In the genomic region with DNA sequence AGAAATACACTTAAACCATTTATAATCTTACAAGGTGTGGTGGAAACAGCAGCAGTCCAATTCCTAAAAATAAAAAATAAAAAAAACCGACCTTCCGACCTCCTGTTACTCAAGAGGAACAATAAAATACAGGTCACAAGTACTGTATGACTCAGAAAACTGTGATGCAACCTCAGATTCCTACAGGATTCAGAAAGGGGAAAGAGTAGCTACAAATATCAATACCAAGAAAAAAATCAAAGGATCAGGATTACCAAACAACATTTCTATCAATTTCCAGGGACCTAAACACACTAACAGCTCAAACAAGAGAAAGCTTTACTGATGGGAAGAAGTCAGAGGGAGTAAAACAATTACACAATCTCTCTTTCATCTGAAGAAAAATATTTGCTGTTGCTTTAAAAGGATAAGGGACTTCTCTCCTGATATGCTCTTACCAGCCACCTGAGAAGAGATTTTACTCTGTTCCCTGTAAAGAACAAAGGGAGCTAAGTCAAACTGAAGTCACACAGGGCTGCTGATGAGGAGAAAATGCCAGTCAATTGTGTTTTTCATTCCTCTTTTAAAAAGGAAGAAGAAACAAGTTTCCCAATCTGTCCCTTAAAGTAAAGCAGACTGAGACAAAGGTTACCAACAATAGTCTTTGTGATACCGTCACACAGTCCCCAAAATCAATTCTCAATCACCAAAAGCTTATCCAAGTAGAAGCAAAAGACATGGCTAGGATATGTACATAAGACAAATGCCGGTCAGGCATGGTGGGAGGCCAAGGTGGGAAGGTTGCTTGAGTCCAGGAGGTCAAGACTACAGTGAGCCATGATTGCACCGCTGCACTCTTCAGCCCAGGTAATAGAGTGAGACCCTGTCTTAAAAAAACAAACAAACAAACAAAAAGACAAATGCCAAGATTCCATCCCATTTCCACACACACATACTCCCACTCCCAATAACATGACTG, we compare ENCODE assay signal across 8 cellular contexts. TPM values are rescaled to one million over a fixed set of nuclear protein-coding genes. Genes with fewer than 3 reads are reported as not detected.
A peak's percentile ranks its signal among the peaks of the same experiment; 100 is the strongest.
DNase-seq lines count a peak whose midpoint lies in the region; ATAC-seq and TF ChIP-seq lines count a peak whose summit lies in the region.

No MANE protein-coding gene starts in this region.

- intact Hi-C loops in dendritic cell treated with granulocyte-macrophage colony-stimulating factor and Interleukin-4, amounts not matched to agents 40 ng/mL and 50 ng/mL, for 4 days (cut with micrococcal nuclease) = no loop called here

- no peaks in the 10 kb centered on the region for H3K36me3 ChIP-seq in mesodermal cell (ENCODE audit: control insufficient read depth, insufficient read depth, low read length)

- H3K27ac Mint-ChIP-seq in dendritic cell treated with granulocyte-macrophage colony-stimulating factor and Interleukin-4, amounts not matched to agents 40 ng/mL and 50 ng/mL, for 4 days = peak overlapping the region; percentile 16

- H3K27ac ChIP-seq in mesodermal cell (ENCODE audit: low read depth, low read length, severe bottlenecking) = peak overlapping the region; percentile 87

- H3K9me3 ChIP-seq in mesodermal cell (ENCODE audit: control insufficient read depth, low read length) = no peaks in the 10 kb centered on the region

- WGBS in mesodermal cell (ENCODE audit: insufficient coverage in 2 of 2), 2 experiments = 75 to 100% methylated on average over 1 to 2 of the region's 5 CpGs

- no peaks in the 10 kb centered on the region for H3K36me3 Mint-ChIP-seq in dendritic cell treated with granulocyte-macrophage colony-stimulating factor and Interleukin-4, amounts not matched to agents 40 ng/mL and 50 ng/mL, for 4 days (ENCODE audit: low read depth)

- H3K4me1 ChIP-seq in mesodermal cell (ENCODE audit: control insufficient read depth, insufficient read depth, low read length, poor library complexity, severe bottlenecking) = peaks cover 28% of the 10 kb centered on the region

- H3K27me3 Mint-ChIP-seq in dendritic cell treated with granulocyte-macrophage colony-stimulating factor and Interleukin-4, amounts not matched to agents 40 ng/mL and 50 ng/mL, for 4 days = no peaks in the 10 kb centered on the region

- no peaks in the 10 kb centered on the region for H3K9me3 Mint-ChIP-seq in dendritic cell treated with granulocyte-macrophage colony-stimulating factor and Interleukin-4, amounts not matched to agents 40 ng/mL and 50 ng/mL, for 4 days

- DNase-seq in DMS53 treated with DMSO at 0.1 percent for 48 hours (lab: John Stamatoyannopoulos, UW; ENCODE audit: unreplicated experiment) (peak; percentile 38), NB4 (ENCODE audit: low read depth) (peak; percentile 68), NCI-H1105 (lab: John Stamatoyannopoulos, UW) (no peak)

- no peak for TF ChIP-seq POLR2A in NB4 (IDR thresholded peaks at IDR 0.05; ENCODE audit: extremely low read depth, insufficient read length)

- ATAC-seq in HG03139 (IDR thresholded peaks at IDR 0.05; ENCODE audit: unreplicated experiment) (no peak), HG02623 (IDR thresholded peaks at IDR 0.05; ENCODE audit: unreplicated experiment) (no peak)
- no peak for ATAC-seq in activated CD4-positive, CD25-positive, alpha-beta regulatory T cell treated with anti-CD3 and anti-CD28 coated beads, Interleukin-2, amount 50 U/mL, for 24 hours

- peak overlapping the region; percentile 4 for H3K4me3 ChIP-seq in NB4 (ENCODE audit: low read depth, low read length)
- no peak overlapping the region for H3K4me3 ChIP-seq in mesodermal cell (ENCODE audit: extremely low read depth, insufficient read depth, low read length, poor library complexity, severe bottlenecking)

- no peak for TF ChIP-seq CTCF in NB4 (IDR thresholded peaks at IDR 0.05; ENCODE audit: low read depth, low read length)

- no peak overlapping the region for H3K4me3 Mint-ChIP-seq in dendritic cell treated with granulocyte-macrophage colony-stimulating factor and Interleukin-4, amounts not matched to agents 40 ng/mL and 50 ng/mL, for 4 days

- H3K4me1 Mint-ChIP-seq in dendritic cell treated with granulocyte-macrophage colony-stimulating factor and Interleukin-4, amounts not matched to agents 40 ng/mL and 50 ng/mL, for 4 days (ENCODE audit: low read depth) = peaks cover 27% of the 10 kb centered on the region

RNA-seq across cellular contexts. Expression of a gene that starts 39.3 kb away (rescaled TPM):
- polyA plus RNA-seq in mesodermal cell (2013, experiment 1 of 2) = 20.1 TPM
- polyA plus RNA-seq in mesodermal cell (2013, experiment 2 of 2) = 18.3 TPM
